Comparison of ENCODE assay signal across 21 cellular contexts in the genomic region with DNA sequence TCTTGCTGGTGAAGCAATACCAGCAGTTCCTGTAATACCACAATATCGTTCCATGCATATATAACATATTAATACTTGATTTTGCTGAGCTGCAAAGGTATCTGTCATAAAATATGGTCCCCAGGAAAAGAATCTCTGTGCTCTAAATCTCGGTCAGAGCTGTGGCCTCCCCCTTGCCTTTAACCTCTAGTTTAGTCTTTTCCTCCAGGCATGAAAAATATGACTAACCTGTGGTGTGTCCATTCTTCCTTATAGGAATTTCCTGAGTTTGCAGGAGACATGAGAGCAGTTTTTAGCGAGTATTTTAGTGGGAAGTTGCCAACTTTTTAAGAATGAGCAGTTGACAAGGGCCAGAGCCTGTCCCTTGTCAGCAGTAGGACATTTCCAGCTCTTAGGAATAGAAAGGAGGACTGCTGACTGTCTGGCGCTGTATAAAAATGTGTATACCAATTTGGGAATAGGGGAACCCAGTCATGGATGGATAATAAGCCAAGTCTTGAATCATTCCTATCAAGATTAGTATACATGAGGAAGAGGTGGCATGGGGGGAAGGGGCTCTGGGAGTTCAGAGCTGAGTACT. TPM values are rescaled to one million over a fixed set of nuclear protein-coding genes. Genes with fewer than 3 reads are reported as not detected.
A peak's percentile ranks its signal among the peaks of the same experiment; 100 is the strongest.
DNase-seq lines count a peak whose midpoint lies in the region; ATAC-seq, FAIRE-seq and TF ChIP-seq lines count a peak whose summit lies in the region.
"Had no signal": no experiment of that assay in that cellular context is flagged by ENCODE, and none has a peak within 500 bp of the region (broad histone marks: within the 10 kb centered on the region; RNA-seq: fewer than 3 reads in every experiment).

No MANE protein-coding gene starts in this region.

- H3K9me3 ChIP-seq in CD4-positive, alpha-beta T cell (ENCODE audit: control insufficient read depth, low read length): no peaks in the 10 kb centered on the region
- H3K9me3 ChIP-seq in KOPT-K1 (ENCODE audit: insufficient read depth, low read length, poor library complexity, severe bottlenecking) (no peaks in the 10 kb centered on the region), GM12878 (replicated peaks; ENCODE audit: control insufficient read depth, insufficient read depth, low read length) (no peaks in the 10 kb centered on the region)
- H3K9me3 ChIP-seq: body of pancreas, uterus had no signal

- TF ChIP-seq POLR2A in GM12878 (IDR thresholded peaks at IDR 0.05; ENCODE audit: low read depth, low read length): no peak

- H3K27ac Mint-ChIP-seq in CD4-positive, alpha-beta T cell: peak overlapping the region; percentile 4
- H3K27ac Mint-ChIP-seq: activated naive CD8-positive, alpha-beta T cell had no signal

- peaks cover 74% of the 10 kb centered on the region for H3K36me3 Mint-ChIP-seq in CD4-positive, alpha-beta T cell (ENCODE audit: low read depth)

- no peak overlapping the region for H3K4me3 ChIP-seq in GM12878
- H3K4me3 ChIP-seq: body of pancreas, PC-9, uterus had no signal

- no peak for TF ChIP-seq EP300 in GM12878 (IDR thresholded peaks at IDR 0.05; ENCODE audit: borderline replicate concordance in 1 of 2, control insufficient read depth in 1 of 2, low read depth in 2 of 2, low read length in 2 of 2)

- TF ChIP-seq CTCF in CD4-positive, alpha-beta T cell (IDR thresholded peaks at IDR 0.05): no peak
- no peak for TF ChIP-seq CTCF in GM12878 (IDR thresholded peaks at IDR 0.05 in 2 of 3, conservative IDR thresholded peaks at IDR 0.05 in 1 of 3; ENCODE audit: control insufficient read depth in 2 of 3, extremely low read depth in 1 of 3, insufficient read depth in 1 of 3, low read depth in 3 of 3, low read length in 3 of 3)

- no TSS peak for BruUV-seq in GM12878 (replicated peaks; lab: Mats Ljungman, UMichigan)

- H3K27ac ChIP-seq in CD4-positive, alpha-beta T cell (ENCODE audit: low read depth, low read length): no peak overlapping the region
- H3K27ac ChIP-seq in KOPT-K1 (ENCODE audit: low read depth, low read length, poor library complexity, severe bottlenecking) (peak overlapping the region; percentile 98), GM12878 (ENCODE audit: control insufficient read depth, insufficient read depth) (peak overlapping the region; percentile 86)
- H3K27ac ChIP-seq: PC-9, uterus had no signal

- no peaks in the 10 kb centered on the region for H4K20me1 ChIP-seq in GM12878 (ENCODE audit: control insufficient read depth, insufficient read depth)

- no peak for DNase-seq in CD4-positive, alpha-beta T cell
- no peak for DNase-seq in GM12878 (ENCODE audit: low read depth, low spot score)
- peak; percentile 4 for DNase-seq in mesenteric fat pad (ENCODE audit: low spot score)
- DNase-seq in NCI-H1930 (lab: John Stamatoyannopoulos, UW): no peak
- no peak for DNase-seq in superior temporal gyrus (ENCODE audit: extremely low spot score)
- DNase-seq: activated CD4-positive, alpha-beta T cell treated with anti-CD3 and anti-CD28 coated beads, Interleukin-2, amount 10 ng/mL, durations not matched to agents 24 days and 14 days; body of pancreas; cortex of kidney; erythroblast; Karpas-422; NCI-H1105 treated with DMSO at 0.1 percent for 48 hours; NCI-H748 treated with DMSO at 0.1 percent for 48 hours; PC-9; stimulated activated CD4-positive, alpha-beta T cell treated with anti-CD3 and anti-CD28 coated beads, Interleukin-2, amount 100 ng/mL, for 48 hours; uterus had no signal

- H3K36me3 ChIP-seq in KOPT-K1 (ENCODE audit: insufficient read depth, low read length) (peaks cover 92% of the 10 kb centered on the region), GM12878 (ENCODE audit: control insufficient read depth in 2 of 2, insufficient read depth in 2 of 2, low read length in 1 of 2) (peaks cover 21 to 28% of the 10 kb centered on the region in 2 experiments)
- H3K36me3 ChIP-seq: uterus had no signal

- RAD21 ChIA-PET in GM12878 (lab: Charles Lee; ENCODE audit: unreplicated experiment): interaction anchor here (1.0 to 2.7 kb wide), 3 partner anchors 11 to 46 kb away, joined by 4 to 12 read pairs (median 4); a partner anchor contains a TSS

- TF ChIP-seq RAD21 in GM12878 (IDR thresholded peaks at IDR 0.05; ENCODE audit: insufficient read depth, low read depth, low read length): no peak

- in situ Hi-C loops in GM12878 (cut with MboI): no loop called here

- no peak overlapping the region for H3K9ac ChIP-seq in GM12878 (ENCODE audit: control insufficient read depth, insufficient read depth, low read length)

- peaks cover 70% of the 10 kb centered on the region for H3K4me1 Mint-ChIP-seq in CD4-positive, alpha-beta T cell (ENCODE audit: low read depth)

- FAIRE-seq in GM12878 (lab: Jason Lieb, UNC): no peak
- FAIRE-seq: frontal cortex, TTC549 had no signal

- peak overlapping the region; percentile 87 for H3K4me2 ChIP-seq in GM12878 (ENCODE audit: control insufficient read depth, insufficient read depth)
- H3K4me2 ChIP-seq: PC-9 had no signal

- H3K4me1 ChIP-seq in GM12878 (ENCODE audit: control insufficient read depth, insufficient read depth, low read length): peaks cover 32% of the 10 kb centered on the region

- CTCF ChIA-PET in CD4-positive, alpha-beta T cell (lab: Charles Lee): interaction anchor here (1.0 to 6.3 kb wide), 3 partner anchors 11 to 27 kb away, joined by 4 to 35 read pairs (median 4); a partner anchor contains a TSS
- CTCF ChIA-PET in GM12878 (lab: Yijun Ruan, JAX): interaction anchor here (1.1 to 1.8 kb wide), 2 partner anchors 11 to 28 kb away, joined by 3 to 9 read pairs; no protein-coding TSS in a partner anchor

- 93% methylated on average over 4 of the region's 4 CpGs for WGBS in GM12878 (ENCODE audit: insufficient coverage, insufficient replicate concordance, low lambda C conversion rate, missing lambda C conversion rate)

- no peaks in the 10 kb centered on the region for H3K27me3 Mint-ChIP-seq in CD4-positive, alpha-beta T cell
- H3K27me3 Mint-ChIP-seq: activated CD4-positive, alpha-beta T cell treated with anti-CD3 and anti-CD28 coated beads, Interleukin-2, amount 10 ng/mL, durations not matched to agents 24 days and 14 days; activated naive CD8-positive, alpha-beta T cell had no signal

- H2AFZ ChIP-seq in GM12878 (ENCODE audit: control insufficient read depth, low read depth, low read length): no peak overlapping the region
- H2AFZ ChIP-seq: PC-9 had no signal

- H3K9me3 Mint-ChIP-seq in CD4-positive, alpha-beta T cell: no peaks in the 10 kb centered on the region
- H3K9me3 Mint-ChIP-seq: activated CD4-positive, alpha-beta T cell treated with anti-CD3 and anti-CD28 coated beads, Interleukin-2, amount 10 ng/mL, durations not matched to agents 24 days and 14 days had no signal

- no peaks in the 10 kb centered on the region for H3K27me3 ChIP-seq in CD4-positive, alpha-beta T cell (ENCODE audit: control insufficient read depth, insufficient read depth, low read length)
- H3K27me3 ChIP-seq in GM12878 (replicated peaks in 1 of 2; ENCODE audit: control insufficient read depth in 2 of 2, insufficient read depth in 2 of 2, low read length in 1 of 2): no peaks in the 10 kb centered on the region
- H3K27me3 ChIP-seq: body of pancreas, uterus had no signal

- POLR2A ChIA-PET in CD4-positive, alpha-beta T cell (lab: Charles Lee): interaction anchor here (0.8 to 0.9 kb wide), 2 partner anchors 26 to 46 kb away, joined by 4 to 5 read pairs; a partner anchor contains a TSS
- POLR2A ChIA-PET in GM12878 (lab: Charles Lee): interaction anchor here (1.0 to 1.6 kb wide), 2 partner anchors 12 to 74 kb away, joined by 4 read pairs; no protein-coding TSS in a partner anchor

- ATAC-seq in CD4-positive, alpha-beta T cell (ENCODE audit: poor library complexity): no peak
- ATAC-seq in GM12878 (no peak), HG03457 (IDR thresholded peaks at IDR 0.05; ENCODE audit: unreplicated experiment) (no peak), HG02763 (IDR thresholded peaks at IDR 0.05; ENCODE audit: unreplicated experiment) (no peak)
- ATAC-seq: body of pancreas had no signal

- H3K79me2 ChIP-seq in GM12878 (ENCODE audit: control insufficient read depth, insufficient read depth, low read length): peaks cover 27% of the 10 kb centered on the region

- no peak overlapping the region for H3K4me3 Mint-ChIP-seq in CD4-positive, alpha-beta T cell
- H3K4me3 Mint-ChIP-seq: activated CD4-positive, alpha-beta T cell treated with anti-CD3 and anti-CD28 coated beads, Interleukin-2, amount 10 ng/mL, durations not matched to agents 24 days and 14 days; activated naive CD8-positive, alpha-beta T cell had no signal

- intact Hi-C loops in CD4-positive, alpha-beta T cell (cut with DNase I, micrococcal nuclease): no loop called here
- intact Hi-C loops in GM12878 (cut with micrococcal nuclease; ENCODE audit: unreplicated experiment): no loop called here

- SMC1A ChIA-PET in GM12878 (lab: Charles Lee; ENCODE audit: uncharacterized antibody, unreplicated experiment): interaction anchor here (2.0 kb wide), 1 partner anchor 11 kb away, joined by 6 read pairs; no protein-coding TSS in a partner anchor

RNA-seq across cellular contexts. Expression of a gene that starts 8.7 kb away (rescaled TPM):
- 10 to 100 TPM; 61.0 to 61.1 TPM for total RNA-seq in CD4-positive, alpha-beta T cell
- 29.0 and 33.2 TPM in 2 replicates for total RNA-seq in GM12878 (2013; cell fraction: nucleolus; rRNA removed)
- total RNA-seq in GM12878 (2014; rRNA removed) (7.4 and 8.6 TPM in 2 replicates), GM12878 (2014; rRNA removed; fragmentation: Illumina TruSeq; extraction: Trizol) (11.4 and 11.9 TPM in 2 replicates), GM12878 (2021) (13.9 and 14.6 TPM in 2 replicates), mesenteric fat pad (44.4 TPM)
- polyA plus RNA-seq in GM12878 (2011; ENCODE audit: low read depth): 10.6 TPM
- polyA plus RNA-seq in GM12878 (2011; rRNA removed) (13.7 and 13.9 TPM in 2 replicates), GM12878 (2014; fragmentation: Illumina TruSeq; extraction: Trizol) (12.2 and 15.7 TPM in 2 replicates), GM12878 (2014; fragmentation: Nextera tagmentation; extraction: Ambion mirVana) (1 to 10 TPM; 1.8 to 2.0 TPM), GM12878 (2014; rRNA removed) (9.8 and 9.9 TPM in 2 replicates), GM12878 (2016; fragmentation: Nextera tagmentation; extraction: Ambion mirVana) (1 to 10 TPM; 6.4 to 6.6 TPM)
- polyA plus RNA-seq in GM12878 (2011; cell fraction: cytosol; rRNA removed): 10.2 and 12.5 TPM in 2 replicates
- polyA plus RNA-seq in GM12878 (2011; cell fraction: nucleus; rRNA removed): 27.6 and 33.0 TPM in 2 replicates
- 14.0 and 17.4 TPM in 2 replicates for polyA plus RNA-seq in GM12878 (2012)
- 15.1 and 19.2 TPM in 2 replicates for polyA minus RNA-seq in GM12878 (2011; rRNA and poly(A)+ RNA removed)
- 3.3 and 3.7 TPM in 2 replicates for polyA minus RNA-seq in GM12878 (2011; cell fraction: cytosol; rRNA and poly(A)+ RNA removed)
- polyA minus RNA-seq in GM12878 (2011; cell fraction: nucleus; rRNA and poly(A)+ RNA removed): 11.6 and 23.0 TPM in 2 replicates

RNA-seq across cellular contexts. Expression of a gene that starts 29.5 kb away (rescaled TPM):
- 10 to 100 TPM; 17.3 to 18.3 TPM for total RNA-seq in CD4-positive, alpha-beta T cell
- 10.0 and 10.3 TPM in 2 replicates for total RNA-seq in GM12878 (2013; cell fraction: nucleolus; rRNA removed)
- total RNA-seq in GM12878 (2014; rRNA removed) (4.5 and 6.9 TPM in 2 replicates), GM12878 (2014; rRNA removed; fragmentation: Illumina TruSeq; extraction: Trizol) (3.9 and 6.0 TPM in 2 replicates), GM12878 (2021) (7.2 and 7.9 TPM in 2 replicates), mesenteric fat pad (6.7 TPM)
- 6.8 TPM for polyA plus RNA-seq in GM12878 (2011; ENCODE audit: low read depth)
- polyA plus RNA-seq in GM12878 (2011; rRNA removed) (6.5 and 7.5 TPM in 2 replicates), GM12878 (2014; fragmentation: Illumina TruSeq; extraction: Trizol) (3.8 and 5.4 TPM in 2 replicates), GM12878 (2014; fragmentation: Nextera tagmentation; extraction: Ambion mirVana) (1 to 10 TPM in 1 of 2 experiments, under 1 TPM in 1; 0.82 to 2.0 TPM), GM12878 (2014; rRNA removed) (5.6 and 8.9 TPM in 2 replicates), GM12878 (2016; fragmentation: Nextera tagmentation; extraction: Ambion mirVana) (1 to 10 TPM; 6.6 to 9.9 TPM)
- polyA plus RNA-seq in GM12878 (2011; cell fraction: cytosol; rRNA removed): 7.2 and 7.5 TPM in 2 replicates
- polyA plus RNA-seq in GM12878 (2011; cell fraction: nucleus; rRNA removed): 10.5 and 11.7 TPM in 2 replicates
- 9.6 and 12.2 TPM in 2 replicates for polyA plus RNA-seq in GM12878 (2012)
- polyA minus RNA-seq in GM12878 (2011; rRNA and poly(A)+ RNA removed): 4.8 and 8.2 TPM in 2 replicates
- 2.1 and 6.2 TPM in 2 replicates for polyA minus RNA-seq in GM12878 (2011; cell fraction: cytosol; rRNA and poly(A)+ RNA removed)
- polyA minus RNA-seq in GM12878 (2011; cell fraction: nucleus; rRNA and poly(A)+ RNA removed): 5.6 and 8.8 TPM in 2 replicates

RNA-seq across cellular contexts. Expression of a gene that starts 40.9 kb away (rescaled TPM):
- 100 to 1,000 TPM; 411 to 412 TPM for total RNA-seq in CD4-positive, alpha-beta T cell
- 347 and 367 TPM in 2 replicates for total RNA-seq in GM12878 (2013; cell fraction: nucleolus; rRNA removed)
- total RNA-seq in GM12878 (2014; rRNA removed) (133 and 160 TPM in 2 replicates), GM12878 (2014; rRNA removed; fragmentation: Illumina TruSeq; extraction: Trizol) (148 and 150 TPM in 2 replicates), GM12878 (2021) (134 and 140 TPM in 2 replicates), mesenteric fat pad (171 TPM)
- polyA plus RNA-seq in GM12878 (2011; ENCODE audit: low read depth): 130 TPM
- polyA plus RNA-seq in GM12878 (2011; rRNA removed) (277 and 293 TPM in 2 replicates), GM12878 (2014; fragmentation: Illumina TruSeq; extraction: Trizol) (189 and 196 TPM in 2 replicates), GM12878 (2014; fragmentation: Nextera tagmentation; extraction: Ambion mirVana) (100 to 1,000 TPM in 1 of 2 experiments, 10 to 100 TPM in 1; 97.3 to 136 TPM), GM12878 (2014; rRNA removed) (120 and 155 TPM in 2 replicates), GM12878 (2016; fragmentation: Nextera tagmentation; extraction: Ambion mirVana) (100 to 1,000 TPM; 113 to 125 TPM)
- 195 and 230 TPM in 2 replicates for polyA plus RNA-seq in GM12878 (2011; cell fraction: cytosol; rRNA removed)
- 237 and 271 TPM in 2 replicates for polyA plus RNA-seq in GM12878 (2011; cell fraction: nucleus; rRNA removed)
- 158 and 177 TPM in 2 replicates for polyA plus RNA-seq in GM12878 (2012)
- 190 and 206 TPM in 2 replicates for polyA minus RNA-seq in GM12878 (2011; rRNA and poly(A)+ RNA removed)
- 44.1 and 49.4 TPM in 2 replicates for polyA minus RNA-seq in GM12878 (2011; cell fraction: cytosol; rRNA and poly(A)+ RNA removed)
- polyA minus RNA-seq in GM12878 (2011; cell fraction: nucleus; rRNA and poly(A)+ RNA removed): 53.4 and 67.3 TPM in 2 replicates

RNA-seq across cellular contexts. Expression of a gene that starts 45.8 kb away (rescaled TPM):
- 100 to 1,000 TPM; 171 to 175 TPM for total RNA-seq in CD4-positive, alpha-beta T cell
- 292 and 333 TPM in 2 replicates for total RNA-seq in GM12878 (2013; cell fraction: nucleolus; rRNA removed)
- total RNA-seq in GM12878 (2014; rRNA removed) (52.4 and 55.5 TPM in 2 replicates), GM12878 (2014; rRNA removed; fragmentation: Illumina TruSeq; extraction: Trizol) (44.7 and 50.7 TPM in 2 replicates), GM12878 (2021) (66.5 and 66.8 TPM in 2 replicates), mesenteric fat pad (95.8 TPM)
- polyA plus RNA-seq in GM12878 (2011; ENCODE audit: low read depth): 28.5 TPM
- polyA plus RNA-seq in GM12878 (2011; rRNA removed) (74.2 and 83.7 TPM in 2 replicates), GM12878 (2014; fragmentation: Illumina TruSeq; extraction: Trizol) (61.8 and 72.6 TPM in 2 replicates), GM12878 (2014; fragmentation: Nextera tagmentation; extraction: Ambion mirVana) (1 to 10 TPM; 5.9 to 8.4 TPM), GM12878 (2014; rRNA removed) (42.2 and 50.9 TPM in 2 replicates), GM12878 (2016; fragmentation: Nextera tagmentation; extraction: Ambion mirVana) (10 to 100 TPM; 35.1 to 35.7 TPM)
- polyA plus RNA-seq in GM12878 (2011; cell fraction: cytosol; rRNA removed): 61.0 and 81.2 TPM in 2 replicates
- polyA plus RNA-seq in GM12878 (2011; cell fraction: nucleus; rRNA removed): 65.0 and 82.2 TPM in 2 replicates
- polyA plus RNA-seq in GM12878 (2012): 31.0 and 35.6 TPM in 2 replicates
- 122 and 141 TPM in 2 replicates for polyA minus RNA-seq in GM12878 (2011; rRNA and poly(A)+ RNA removed)
- 48.4 and 57.3 TPM in 2 replicates for polyA minus RNA-seq in GM12878 (2011; cell fraction: cytosol; rRNA and poly(A)+ RNA removed)
- polyA minus RNA-seq in GM12878 (2011; cell fraction: nucleus; rRNA and poly(A)+ RNA removed): 68.1 and 97.1 TPM in 2 replicates
